In the genomic region with DNA sequence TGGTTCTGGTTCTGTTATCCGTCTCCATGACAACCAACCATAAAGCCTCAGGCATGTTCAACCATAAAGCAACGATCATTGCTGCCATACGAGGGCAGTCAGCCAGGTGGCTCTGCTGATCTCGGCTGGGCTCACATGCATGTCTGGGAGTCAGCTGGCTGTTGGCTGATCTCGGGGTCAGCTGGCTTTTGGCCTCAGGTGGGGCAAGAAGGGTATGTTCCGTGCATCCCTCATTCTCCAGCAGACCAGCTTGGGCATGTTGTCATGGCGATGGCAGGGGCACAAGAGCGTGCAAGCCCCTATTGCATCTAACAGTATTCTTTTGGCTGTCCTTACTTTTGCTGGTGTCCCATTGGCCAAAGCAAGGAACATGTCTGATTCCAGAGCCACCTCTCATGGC, we compare ENCODE assay signal across 1 cellular context.
TF ChIP-seq lines count a peak whose summit lies in the region.

No MANE protein-coding gene starts in this region.

TF ChIP-seq in SK-N-SH treated with all-trans-retinoic acid at 6 μM for 48 hours, 23 proteins besides CTCF, POLR2A, EP300 and RAD21 (continued from another document):
- TF ChIP-seq ARNTL (CRISPR knock-in tag; IDR thresholded peaks at IDR 0.05; ENCODE audit: borderline replicate concordance, low read depth): no peak
- no peak for TF ChIP-seq ZNF565 (CRISPR knock-in tag; conservative IDR thresholded peaks at IDR 0.05; ENCODE audit: low read depth)
- TF ChIP-seq ZFP30 (CRISPR knock-in tag; IDR thresholded peaks at IDR 0.05): no peak
- no peak for TF ChIP-seq TOX (CRISPR knock-in tag; IDR thresholded peaks at IDR 0.05; ENCODE audit: borderline replicate concordance)
- TF ChIP-seq ZNF70 (CRISPR knock-in tag; IDR thresholded peaks at IDR 0.05): no peak
- TF ChIP-seq, protein P1, sequence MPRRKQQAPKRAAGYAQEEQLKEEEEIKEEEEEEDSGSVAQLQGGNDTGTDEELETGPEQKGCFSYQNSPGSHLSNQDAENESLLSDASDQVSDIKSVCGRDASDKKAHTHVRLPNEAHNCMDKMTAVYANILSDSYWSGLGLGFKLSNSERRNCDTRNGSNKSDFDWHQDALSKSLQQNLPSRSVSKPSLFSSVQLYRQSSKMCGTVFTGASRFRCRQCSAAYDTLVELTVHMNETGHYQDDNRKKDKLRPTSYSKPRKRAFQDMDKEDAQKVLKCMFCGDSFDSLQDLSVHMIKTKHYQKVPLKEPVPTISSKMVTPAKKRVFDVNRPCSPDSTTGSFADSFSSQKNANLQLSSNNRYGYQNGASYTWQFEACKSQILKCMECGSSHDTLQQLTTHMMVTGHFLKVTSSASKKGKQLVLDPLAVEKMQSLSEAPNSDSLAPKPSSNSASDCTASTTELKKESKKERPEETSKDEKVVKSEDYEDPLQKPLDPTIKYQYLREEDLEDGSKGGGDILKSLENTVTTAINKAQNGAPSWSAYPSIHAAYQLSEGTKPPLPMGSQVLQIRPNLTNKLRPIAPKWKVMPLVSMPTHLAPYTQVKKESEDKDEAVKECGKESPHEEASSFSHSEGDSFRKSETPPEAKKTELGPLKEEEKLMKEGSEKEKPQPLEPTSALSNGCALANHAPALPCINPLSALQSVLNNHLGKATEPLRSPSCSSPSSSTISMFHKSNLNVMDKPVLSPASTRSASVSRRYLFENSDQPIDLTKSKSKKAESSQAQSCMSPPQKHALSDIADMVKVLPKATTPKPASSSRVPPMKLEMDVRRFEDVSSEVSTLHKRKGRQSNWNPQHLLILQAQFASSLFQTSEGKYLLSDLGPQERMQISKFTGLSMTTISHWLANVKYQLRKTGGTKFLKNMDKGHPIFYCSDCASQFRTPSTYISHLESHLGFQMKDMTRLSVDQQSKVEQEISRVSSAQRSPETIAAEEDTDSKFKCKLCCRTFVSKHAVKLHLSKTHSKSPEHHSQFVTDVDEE (CRISPR knock-in tag; IDR thresholded peaks at IDR 0.05): no peak
